Comparison of ENCODE assay signal across 33 cellular contexts in the genomic region with DNA sequence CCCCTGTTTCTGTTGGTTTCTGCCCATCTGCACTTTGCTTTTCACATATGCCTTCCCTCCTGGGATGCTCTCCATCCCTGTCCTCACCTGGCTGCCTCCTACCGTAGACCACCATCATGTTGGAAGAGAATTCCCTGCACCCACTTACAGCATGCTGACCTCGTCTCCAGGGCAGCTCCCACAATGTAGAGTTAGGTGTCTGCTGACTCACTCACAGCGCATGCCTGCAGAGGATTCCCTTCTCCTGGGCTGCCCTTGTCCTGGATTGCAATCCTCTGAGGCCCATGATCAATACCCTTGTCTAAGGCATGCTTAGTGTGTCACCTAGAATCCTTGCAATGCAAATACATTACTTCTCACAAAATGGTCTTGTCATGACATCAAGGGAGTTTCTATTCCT. TPM values are rescaled to one million over a fixed set of nuclear protein-coding genes. Genes with fewer than 3 reads are reported as not detected.
"Had no signal": no experiment of that assay in that cellular context is flagged by ENCODE, and none has a peak within 500 bp of the region (broad histone marks: within the 10 kb centered on the region; RNA-seq: fewer than 3 reads in every experiment).

No MANE protein-coding gene starts in this region.

- H3K27ac Mint-ChIP-seq: dendritic cell treated with granulocyte-macrophage colony-stimulating factor and Interleukin-4, amounts not matched to agents 40 ng/mL and 50 ng/mL, for 4 days; natural killer cell; progenitor cell of endocrine pancreas; stimulated activated effector memory CD8-positive, alpha-beta T cell treated with anti-CD3 and anti-CD28 coated beads, Interleukin-12 subunit alpha, Interleukin-12 subunit beta, amount 100 ng/mL, for 72 hours had no signal

- H3K27me3 Mint-ChIP-seq: dendritic cell treated with granulocyte-macrophage colony-stimulating factor and Interleukin-4, amounts not matched to agents 40 ng/mL and 50 ng/mL, for 4 days; progenitor cell of endocrine pancreas had no signal

- H3K79me2 ChIP-seq: parathyroid adenoma had no signal

- H3K9me3 Mint-ChIP-seq: central memory CD8-positive, alpha-beta T cell; neural crest cell; stimulated activated effector memory CD8-positive, alpha-beta T cell treated with anti-CD3 and anti-CD28 coated beads, Interleukin-12 subunit alpha, Interleukin-12 subunit beta, amount 100 ng/mL, for 72 hours had no signal

- H3K9me3 ChIP-seq: colonic mucosa, esophagus squamous epithelium, transverse colon, upper lobe of right lung, uterus had no signal

- H3K4me3 Mint-ChIP-seq: central memory CD8-positive, alpha-beta T cell; dendritic cell treated with granulocyte-macrophage colony-stimulating factor and Interleukin-4, amounts not matched to agents 40 ng/mL and 50 ng/mL, for 4 days; natural killer cell; neural crest cell; stimulated activated effector memory CD8-positive, alpha-beta T cell treated with anti-CD3 and anti-CD28 coated beads, Interleukin-12 subunit alpha, Interleukin-12 subunit beta, amount 100 ng/mL, for 72 hours had no signal

- H3K4me3 ChIP-seq: colonic mucosa, esophagus squamous epithelium, left lung, smooth muscle cell, transverse colon, upper lobe of right lung, uterus had no signal

- H3K36me3 ChIP-seq: colonic mucosa, esophagus squamous epithelium, left lung, transverse colon, upper lobe of right lung, uterus had no signal

- DNase-seq: colonic mucosa; effector CD8-positive, alpha-beta T cell; erythroblast; esophagus squamous epithelium; head of caudate nucleus; kidney; left cardiac atrium; left lung; natural killer cell; stimulated activated CD4-positive, alpha-beta T cell treated with anti-CD3 and anti-CD28 coated beads, Interleukin-12 subunit alpha, Interleukin-12 subunit beta, amount 100 ng/mL, for 4 hours; stimulated activated CD4-positive, alpha-beta T cell treated with anti-CD3 and anti-CD28 coated beads, Interleukin-1b, Interleukin-23, amount 100 ng/mL, for 48 hours; stimulated activated CD4-positive, alpha-beta T cell treated with anti-CD3 and anti-CD28 coated beads, Interleukin-4, amount 100 ng/mL, for 1 hour; stimulated activated naive CD4-positive, alpha-beta T cell treated with Interleukin-2 at 50 U/mL for 16 hours; transverse colon; upper lobe of right lung; uterus had no signal

- H3K4me1 Mint-ChIP-seq: central memory CD8-positive, alpha-beta T cell; natural killer cell; stimulated activated effector memory CD8-positive, alpha-beta T cell treated with anti-CD3 and anti-CD28 coated beads, Interleukin-12 subunit alpha, Interleukin-12 subunit beta, amount 100 ng/mL, for 72 hours had no signal

- H3K9ac ChIP-seq: parathyroid adenoma had no signal

- H3K27ac ChIP-seq: colonic mucosa, esophagus squamous epithelium, left lung, parathyroid adenoma, transverse colon, upper lobe of right lung, uterus had no signal

- ATAC-seq: left cardiac atrium, left lung, natural killer cell, sciatic nerve, upper lobe of right lung had no signal

- H3K4me1 ChIP-seq: colonic mucosa, esophagus squamous epithelium, left lung, parathyroid adenoma, upper lobe of right lung, uterus had no signal

- H3K4me2 ChIP-seq: smooth muscle cell had no signal

- H3K27me3 ChIP-seq: colonic mucosa, esophagus squamous epithelium, left lung, transverse colon, upper lobe of right lung, uterus had no signal

RNA-seq across cellular contexts. Expression of a gene that starts 43.6 kb away (rescaled TPM):
- total RNA-seq: chondrocyte, colonic mucosa, endothelial cell of umbilical vein, esophagus squamous epithelium, frontal cortex, glomerular endothelial cell, kidney, left cardiac atrium, lower leg skin, lung microvascular endothelial cell, mesenteric fat pad, mononuclear cell, natural killer cell, neural crest cell, osteoblast, progenitor cell of endocrine pancreas, sciatic nerve, smooth muscle cell, upper lobe of right lung had no signal
- polyA plus RNA-seq: endothelial cell of umbilical vein, smooth muscle cell had no signal
